In genomic region chr4:184694412-184694956, GRCh38 we compare ENCODE assay signal across 2 cellular contexts.
TF ChIP-seq lines count a peak whose summit lies in the region.

No MANE protein-coding gene starts in this region.

TF ChIP-seq in GM12891, 5 proteins besides CTCF, POLR2A, EP300 and RAD21:
- TF ChIP-seq POU2F2 (IDR thresholded peaks at IDR 0.05; ENCODE audit: low read depth, low read length) (no peak), POLR2AphosphoS5 (IDR thresholded peaks at IDR 0.05; ENCODE audit: low read depth, low read length) (no peak), SPI1 (IDR thresholded peaks at IDR 0.05; ENCODE audit: low read depth, low read length) (no peak), PAX5 (IDR thresholded peaks at IDR 0.05; ENCODE audit: insufficient read depth, low read length, severe bottlenecking) (no peak), TAF1 (IDR thresholded peaks at IDR 0.05; ENCODE audit: low read depth, low read length) (no peak)

TF ChIP-seq in K562, 482 proteins besides CTCF, POLR2A, EP300 and RAD21:
- TF ChIP-seq LCOR (CRISPR knock-in tag; IDR thresholded peaks at IDR 0.05) (no peak), SUPT5H (IDR thresholded peaks at IDR 0.05) (peak; percentile 26; the same call in 1 of the 2 replicates), ZNF165 (CRISPR knock-in tag; IDR thresholded peaks at IDR 0.05; ENCODE audit: borderline replicate concordance) (no peak), SRSF7 (optimal IDR thresholded peaks at IDR 0.05; ENCODE audit: low read depth, low read length) (no peak), IRF9 (tag; IDR thresholded peaks at IDR 0.05) (no peak)
